In genomic region chr6:146149770-146150169, GRCh38 we compare ENCODE assay signal across 16 cellular contexts.
DNase-seq lines count a peak whose midpoint lies in the region; ATAC-seq and TF ChIP-seq lines count a peak whose summit lies in the region.
"Had no signal": no experiment of that assay in that cellular context is flagged by ENCODE, and none has a peak within 500 bp of the region (broad histone marks: within the 10 kb centered on the region; RNA-seq: fewer than 3 reads in every experiment).

No MANE protein-coding gene starts in this region.

- H2AFZ ChIP-seq in GM23338, result peak overlapping the region; percentile 4; the same call in 1 of the 2 replicates

- H3K4me2 ChIP-seq in GM23338, result no peak overlapping the region
- H3K4me2 ChIP-seq: BLaER1, SK-N-SH had no signal

- H3K36me3 ChIP-seq in GM23338 (ENCODE audit: insufficient read depth) (no peaks in the 10 kb centered on the region), endocrine pancreas (ENCODE audit: control insufficient read depth, insufficient read depth, low read length) (no peaks in the 10 kb centered on the region), left lung (no peaks in the 10 kb centered on the region)
- H3K36me3 ChIP-seq: BLaER1 had no signal

- H3K9ac ChIP-seq in endocrine pancreas (ENCODE audit: control insufficient read depth, insufficient read depth, low read length), result no peak overlapping the region
- H3K9ac ChIP-seq: BLaER1, SK-N-SH had no signal

- H3K9me2 ChIP-seq in GM23338 (ENCODE audit: insufficient read depth), result peaks cover 11% of the 10 kb centered on the region; the same call in 1 of the 2 replicates
- H3K9me2 ChIP-seq: SK-N-SH had no signal

- H3K27me3 ChIP-seq in GM23338 (ENCODE audit: insufficient read depth), result no peaks in the 10 kb centered on the region
- no peaks in the 10 kb centered on the region for H3K27me3 ChIP-seq in endocrine pancreas (ENCODE audit: control insufficient read depth, insufficient read depth, low read length)
- H3K27me3 ChIP-seq in left lung, result no peaks in the 10 kb centered on the region
- H3K27me3 ChIP-seq: BLaER1 had no signal

- H3K4me1 Mint-ChIP-seq in GM23338, result peaks cover 17% of the 10 kb centered on the region
- peaks cover 4% of the 10 kb centered on the region for H3K4me1 Mint-ChIP-seq in activated CD4-positive, alpha-beta memory T cell treated with anti-CD3 and anti-CD28 coated beads, Interleukin-2, amount 10 ng/mL, durations not matched to agents 7 days and 5 days

- peak; percentile 5 for DNase-seq in GM23338 (ENCODE audit: low spot score)
- peak; percentile 15 for DNase-seq in NCI-H69 (lab: John Stamatoyannopoulos, UW)
- no peak for DNase-seq in left lung
- DNase-seq in NCI-H1092 (lab: John Stamatoyannopoulos, UW), result no peak
- no peak for DNase-seq in activated CD4-positive, alpha-beta memory T cell treated with anti-CD3 and anti-CD28 coated beads, Interleukin-2, amount 10 ng/mL, durations not matched to agents 7 days and 5 days
- no peak for DNase-seq in HuH-7.5 (ENCODE audit: low spot score)
- DNase-seq: DMS153, HCEC 1CT, NCI-H1694 treated with DMSO at 0.1 percent for 48 hours, NCI-H2171, NCI-H524 treated with DMSO at 0.1 percent for 48 hours, PC-3, SK-N-SH had no signal

- H3K79me2 ChIP-seq in GM23338 (replicated peaks; ENCODE audit: insufficient read depth), result no peaks in the 10 kb centered on the region

- no peaks in the 10 kb centered on the region for H3K27me3 Mint-ChIP-seq in GM23338 (ENCODE audit: insufficient read depth, low read depth, poor library complexity)
- no peaks in the 10 kb centered on the region for H3K27me3 Mint-ChIP-seq in activated CD4-positive, alpha-beta memory T cell treated with anti-CD3 and anti-CD28 coated beads, Interleukin-2, amount 10 ng/mL, durations not matched to agents 7 days and 5 days

- H3K27ac ChIP-seq in GM23338 (ENCODE audit: low read depth) (no peak overlapping the region), left lung (no peak overlapping the region)
- H3K27ac ChIP-seq: BLaER1 had no signal

- POLR2A ChIA-PET in activated CD4-positive, alpha-beta memory T cell treated with anti-CD3 and anti-CD28 coated beads, Interleukin-2, amount 10 ng/mL, durations not matched to agents 7 days and 5 days (lab: Charles Lee), result no interaction called here

- H3K9me3 ChIP-seq in endocrine pancreas (ENCODE audit: control insufficient read depth, low read length), result no peaks in the 10 kb centered on the region
- H3K9me3 ChIP-seq in left lung, result no peaks in the 10 kb centered on the region
- H3K9me3 ChIP-seq: BLaER1, SK-N-SH had no signal

- H3K36me3 Mint-ChIP-seq in GM23338 (ENCODE audit: low read depth), result no peaks in the 10 kb centered on the region
- H3K36me3 Mint-ChIP-seq in activated CD4-positive, alpha-beta memory T cell treated with anti-CD3 and anti-CD28 coated beads, Interleukin-2, amount 10 ng/mL, durations not matched to agents 7 days and 5 days (ENCODE audit: low read depth), result no peaks in the 10 kb centered on the region

- peaks cover 9% of the 10 kb centered on the region for H3K4me1 ChIP-seq in GM23338 (ENCODE audit: insufficient read depth)
- no peaks in the 10 kb centered on the region for H3K4me1 ChIP-seq in endocrine pancreas (ENCODE audit: control insufficient read depth, insufficient read depth, low read length)
- no peaks in the 10 kb centered on the region for H3K4me1 ChIP-seq in left lung
- H3K4me1 ChIP-seq: BLaER1 had no signal

- no peaks in the 10 kb centered on the region for H4K20me1 ChIP-seq in GM23338 (replicated peaks; ENCODE audit: insufficient read depth)
- H4K20me1 ChIP-seq: BLaER1 had no signal

- H3K4me3 Mint-ChIP-seq in GM23338, result no peak overlapping the region
- no peak overlapping the region for H3K4me3 Mint-ChIP-seq in activated CD4-positive, alpha-beta memory T cell treated with anti-CD3 and anti-CD28 coated beads, Interleukin-2, amount 10 ng/mL, durations not matched to agents 7 days and 5 days

- ATAC-seq in GM23338 (peak; percentile 54; the same call in 2 of the 3 replicates), left lung (peak; percentile 19)
- ATAC-seq: PC-3, Right ventricle myocardium inferior had no signal

- TF ChIP-seq CTCF in GM23338 (conservative IDR thresholded peaks at IDR 0.05; ENCODE audit: low read depth in 2 of 2) (no peak), left lung (IDR thresholded peaks at IDR 0.05) (no peak)

- no peaks in the 10 kb centered on the region for H3F3A ChIP-seq in GM23338 (replicated peaks; ENCODE audit: low read depth)

- H3K4me3 ChIP-seq in GM23338, result no peak overlapping the region
- H3K4me3 ChIP-seq in endocrine pancreas (ENCODE audit: control insufficient read depth, insufficient read depth, low read length), result peak overlapping the region; percentile 38
- H3K4me3 ChIP-seq in left lung, result no peak overlapping the region
- H3K4me3 ChIP-seq: BLaER1 had no signal

- H3K9me3 Mint-ChIP-seq in GM23338, result no peaks in the 10 kb centered on the region
- H3K9me3 Mint-ChIP-seq in activated CD4-positive, alpha-beta memory T cell treated with anti-CD3 and anti-CD28 coated beads, Interleukin-2, amount 10 ng/mL, durations not matched to agents 7 days and 5 days, result no peaks in the 10 kb centered on the region

- intact Hi-C loops in left lung (cut with DNase I), result no loop called here

- CTCF ChIA-PET in activated CD4-positive, alpha-beta memory T cell treated with anti-CD3 and anti-CD28 coated beads, Interleukin-2, amount 10 ng/mL, durations not matched to agents 7 days and 5 days (lab: Charles Lee), result no interaction called here

- peak overlapping the region; percentile 83 for H3K27ac Mint-ChIP-seq in GM23338
- no peak overlapping the region for H3K27ac Mint-ChIP-seq in activated CD4-positive, alpha-beta memory T cell treated with anti-CD3 and anti-CD28 coated beads, Interleukin-2, amount 10 ng/mL, durations not matched to agents 7 days and 5 days

TF ChIP-seq in GM23338, 12 proteins besides CTCF, POLR2A, EP300 and RAD21 (continues in another document):
- TF ChIP-seq ETS1 (IDR thresholded peaks at IDR 0.05), result no peak
- TF ChIP-seq NANOG (IDR thresholded peaks at IDR 0.05; ENCODE audit: borderline replicate concordance), result no peak
- no peak for TF ChIP-seq EZH2phosphoT487 (IDR thresholded peaks at IDR 0.05; ENCODE audit: unreplicated experiment)
- TF ChIP-seq CREB1 (CRISPR knock-in tag; IDR thresholded peaks at IDR 0.05; ENCODE audit: low read depth), result no peak
- no peak for TF ChIP-seq REST (IDR thresholded peaks at IDR 0.05; ENCODE audit: unreplicated experiment)
- TF ChIP-seq POLR2AphosphoS5 (IDR thresholded peaks at IDR 0.05; ENCODE audit: low read depth), result no peak
- TF ChIP-seq STAT1 (IDR thresholded peaks at IDR 0.05; ENCODE audit: unreplicated experiment), result no peak

Comparison
In these comparisons a context has a peak if more than half of its experiments do, and no peak if none do; other contexts are left out.
1. DNase-seq: peak in GM23338 (single experiment) and NCI-H69 (single experiment); none in left lung (0 of 2), NCI-H1092 (single experiment), activated CD4-positive, alpha-beta memory T cell treated with anti-CD3 and anti-CD28 coated beads, Interleukin-2, amount 10 ng/mL, durations not matched to agents 7 days and 5 days (single experiment) and HuH-7.5 (single experiment).